Comparison of ENCODE assay signal across 9 cellular contexts in the genomic region with DNA sequence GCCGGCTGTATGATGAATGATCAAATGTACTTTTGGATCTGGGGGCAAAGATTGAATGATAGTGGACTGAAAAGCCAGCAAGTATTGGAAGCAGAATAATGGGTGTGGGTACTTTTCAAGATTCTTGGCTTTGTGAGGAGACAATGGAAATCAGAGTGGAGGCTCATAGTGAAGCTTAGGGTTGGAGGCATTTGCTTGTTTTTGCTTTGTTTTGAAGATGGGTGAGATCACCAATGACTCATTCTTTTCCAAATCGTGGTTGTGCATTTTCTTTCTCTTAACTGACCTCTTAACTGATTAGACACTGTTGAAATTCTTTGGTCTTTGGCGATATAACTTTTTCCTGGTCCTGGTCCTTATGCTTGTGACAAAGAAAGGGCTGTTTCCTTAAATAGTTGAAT. TPM values are rescaled to one million over a fixed set of nuclear protein-coding genes. Genes with fewer than 3 reads are reported as not detected.
DNase-seq lines count a peak whose midpoint lies in the region; ATAC-seq and TF ChIP-seq lines count a peak whose summit lies in the region.
"Had no signal": no experiment of that assay in that cellular context is flagged by ENCODE, and none has a peak within 500 bp of the region (broad histone marks: within the 10 kb centered on the region; RNA-seq: fewer than 3 reads in every experiment).

No MANE protein-coding gene starts in this region.

- no peaks in the 10 kb centered on the region; the same call in 1 of the 2 replicates for H3K36me3 Mint-ChIP-seq in HFFc6 (ENCODE audit: low read depth)

- peaks cover 1% of the 10 kb centered on the region for H3K9me3 Mint-ChIP-seq in HFFc6

- peak overlapping the region; percentile 22 for H3K4me3 Mint-ChIP-seq in HFFc6

- H3K27me3 Mint-ChIP-seq in HFFc6 (ENCODE audit: insufficient read depth): peaks cover 1% of the 10 kb centered on the region; the same call in 1 of the 2 replicates

- no peak for ATAC-seq in HG03045 (IDR thresholded peaks at IDR 0.05; ENCODE audit: unreplicated experiment)
- ATAC-seq in HG03442 (IDR thresholded peaks at IDR 0.05; ENCODE audit: unreplicated experiment): no peak

- H3K27ac Mint-ChIP-seq in HFFc6: peak overlapping the region; percentile 57

- peaks cover 33% of the 10 kb centered on the region for H3K4me1 Mint-ChIP-seq in HFFc6 (ENCODE audit: low read depth)

- DNase-seq in AG08395 (ENCODE audit: low spot score) (peak; percentile 75), HFFc6 (peak; percentile 66), amniotic epithelial cell (ENCODE audit: low read depth) (peak; percentile 87), kidney glomerular epithelial cell (lab: John Stamatoyannopoulos, UW) (peak; percentile 55), NCI-H187 (lab: John Stamatoyannopoulos, UW) (no peak)
- no peak for DNase-seq in stimulated activated CD4-positive, alpha-beta T cell treated with anti-CD3 and anti-CD28 coated beads, Interleukin-4, amount 100 ng/mL, for 1 hour
- DNase-seq: NCI-H2227 treated with DMSO at 0.1 percent for 48 hours had no signal

- no peak for TF ChIP-seq CTCF in HFFc6 (IDR thresholded peaks at IDR 0.05)

RNA-seq across cellular contexts. Expression of a gene that starts 54.4 kb away (rescaled TPM):
- 1 to 10 TPM in 5 of 6 experiments, under 1 TPM in 1; 0.69 to 5.9 (median 4.6) TPM for total RNA-seq in HFFc6 (2021; fragmentation: NEBNext Ultra II Directional; extraction: Animal tissue kit (Norgen Biotek cat#: 25700))

Comparison
In these comparisons a context has a peak if more than half of its experiments do, and no peak if none do; other contexts are left out.
1. DNase-seq: peak in AG08395 (single experiment), HFFc6 (single experiment), amniotic epithelial cell (single experiment) and kidney glomerular epithelial cell (single experiment); none in stimulated activated CD4-positive, alpha-beta T cell treated with anti-CD3 and anti-CD28 coated beads, Interleukin-4, amount 100 ng/mL, for 1 hour (single experiment) and NCI-H187 (0 of 2).